Comparison of ENCODE assay signal across 8 cellular contexts in genomic region chr19:35628264-35628564, GRCh38. TPM values are rescaled to one million over a fixed set of nuclear protein-coding genes. Genes with fewer than 3 reads are reported as not detected.
DNase-seq lines count a peak whose midpoint lies in the region; ATAC-seq and TF ChIP-seq lines count a peak whose summit lies in the region.

No MANE protein-coding gene starts in this region.

- ATAC-seq in HG03159 (IDR thresholded peaks at IDR 0.05; ENCODE audit: unreplicated experiment), result no peak
- no peak for ATAC-seq in HG03520 (IDR thresholded peaks at IDR 0.05; ENCODE audit: unreplicated experiment)

- H3K27me3 ChIP-seq in SJCRH30 (no peaks in the 10 kb centered on the region), sigmoid colon (no peaks in the 10 kb centered on the region)

- H3K9me3 ChIP-seq in SJCRH30 (replicated peaks), result no peaks in the 10 kb centered on the region
- no peaks in the 10 kb centered on the region for H3K9me3 ChIP-seq in sigmoid colon

- H3K4me1 ChIP-seq in SJCRH30 (no peaks in the 10 kb centered on the region), sigmoid colon (peaks cover 0 to 22% (median 18%) of the 10 kb centered on the region in 4 donors)

- H3K27ac ChIP-seq in SJCRH30 (peak overlapping the region; percentile 19; the same call in 1 of the 2 replicates), sigmoid colon (peak overlapping the region; percentile 90 to 98 (median 94))

- TF ChIP-seq CTCF in GM12875 (IDR thresholded peaks at IDR 0.05; ENCODE audit: borderline replicate concordance, insufficient read depth, low read depth, low read length) (no peak), fibroblast of mammary gland (conservative IDR thresholded peaks at IDR 0.05; ENCODE audit: control insufficient read depth, insufficient read depth, low read depth, low read length) (no peak), sigmoid colon (IDR thresholded peaks at IDR 0.05) (no peak)

- DNase-seq in SJCRH30 (no peak), fibroblast of mammary gland (ENCODE audit: low read depth) (no peak), sigmoid colon (no peak), MV-4-11 (lab: John Stamatoyannopoulos, UW) (no peak), DMS53 (lab: John Stamatoyannopoulos, UW) (no peak)

- H3K4me3 ChIP-seq in GM12875 (ENCODE audit: low read depth, low read length) (peak overlapping the region; percentile 54), SJCRH30 (peak overlapping the region; percentile 84), fibroblast of mammary gland (ENCODE audit: control insufficient read depth, low read depth, low read length) (peak overlapping the region; percentile 82), sigmoid colon (peak overlapping the region; percentile 70 to 99 (median 86))

- WGBS in sigmoid colon, 2 donors, result 11 to 20% methylated on average over 9 of the region's 9 CpGs

- TF ChIP-seq POLR2A in sigmoid colon (IDR thresholded peaks at IDR 0.05), result no peak

- intact Hi-C loops in sigmoid colon (cut with DNase I), result loop anchor here (1.0 to 5.0 kb wide), 4 partner anchors 15 to 89 kb away; partner anchors contain the start of genes HAUS5, KMT2B and TMEM147

- H3K36me3 ChIP-seq in SJCRH30, result peaks cover 9% of the 10 kb centered on the region
- peaks cover 14 to 30% (median 26%) of the 10 kb centered on the region in 4 donors for H3K36me3 ChIP-seq in sigmoid colon

- TF ChIP-seq EP300 in sigmoid colon (IDR thresholded peaks at IDR 0.05), result no peak

RNA-seq across cellular contexts. Expression of gene RBM42, which starts 0.6 kb away (rescaled TPM):
- total RNA-seq in SJCRH30 (2014; rRNA removed; shearing (Covaris generic)), result 69.9 and 71.3 TPM in 2 replicates
- total RNA-seq in sigmoid colon, result 10 to 100 TPM; 43.5 to 61.2 (median 53.2) TPM
- polyA plus RNA-seq in sigmoid colon, result 10 to 100 TPM; 51.3 to 78.3 (median 55.9) TPM

RNA-seq across cellular contexts. Expression of gene ETV2, which starts 13.3 kb away (rescaled TPM):
- 2.4 and 4.1 TPM in 2 replicates for total RNA-seq in SJCRH30 (2014; rRNA removed; shearing (Covaris generic))
- 1 to 10 TPM in 2 of 4 donors, under 1 TPM in 1, not detected in 1; 0.55 to 2.3 (median 1.1) TPM for total RNA-seq in sigmoid colon
- polyA plus RNA-seq in sigmoid colon, result 1 to 10 TPM; 2.0 to 5.4 (median 4.9) TPM

RNA-seq across cellular contexts. Expression of gene HAUS5, which starts 15.7 kb away (rescaled TPM):
- total RNA-seq in SJCRH30 (2014; rRNA removed; shearing (Covaris generic)), result 17.2 and 22.7 TPM in 2 replicates
- 1 to 10 TPM; 4.6 to 9.6 (median 6.1) TPM for total RNA-seq in sigmoid colon
- polyA plus RNA-seq in sigmoid colon, result 10 to 100 TPM in 1 of 3 donors, 1 to 10 TPM in 2; 1.2 to 14.8 (median 1.6) TPM

RNA-seq across cellular contexts. Expression of gene COX6B1, which starts 19.9 kb away (rescaled TPM):
- 436 and 590 TPM in 2 replicates for total RNA-seq in SJCRH30 (2014; rRNA removed; shearing (Covaris generic))
- total RNA-seq in sigmoid colon, result 100 to 1,000 TPM; 593 to 780 (median 696) TPM
- polyA plus RNA-seq in sigmoid colon, result 1,000 to 10,000 TPM; 1,177 to 1,718 (median 1,686) TPM

RNA-seq across cellular contexts. Expression of gene UPK1A, which starts 38.1 kb away (rescaled TPM):
- not detected in 2 replicates for total RNA-seq in SJCRH30 (2014; rRNA removed; shearing (Covaris generic))
- under 1 TPM in 1 of 4 donors, not detected in 3; 0.55 TPM for total RNA-seq in sigmoid colon
- polyA plus RNA-seq in sigmoid colon, result not detected
